20 cellular contexts compared by ENCODE assay signal in the genomic region with DNA sequence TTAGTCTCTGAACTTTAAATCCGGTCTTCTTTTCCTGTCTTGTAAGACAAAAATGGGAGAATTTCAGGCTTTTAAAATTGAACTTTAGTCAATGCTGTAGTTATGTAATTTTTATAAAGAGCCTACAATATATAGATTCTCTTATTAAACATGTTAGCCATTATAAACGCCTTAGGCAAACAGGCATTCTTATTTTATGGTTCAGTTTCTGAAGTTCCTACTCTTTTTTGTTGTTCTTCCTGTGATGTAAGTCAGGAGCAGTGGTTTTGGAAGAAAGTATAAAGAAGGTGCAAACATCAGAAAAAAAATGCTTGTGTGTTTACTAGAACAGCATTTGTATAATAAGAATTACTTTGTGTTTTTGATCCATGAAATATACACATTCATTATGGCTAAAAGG. TPM values are rescaled to one million over a fixed set of nuclear protein-coding genes. Genes with fewer than 3 reads are reported as not detected.
"Had no signal": no experiment of that assay in that cellular context is flagged by ENCODE, and none has a peak within 500 bp of the region (broad histone marks: within the 10 kb centered on the region; RNA-seq: fewer than 3 reads in every experiment).

No MANE protein-coding gene starts in this region.

- H3K27ac Mint-ChIP-seq: activated CD4-positive, alpha-beta T cell treated with anti-CD3 and anti-CD28 coated beads, Interleukin-2, amount 10 ng/mL, durations not matched to agents 24 days and 14 days; activated CD8-positive, alpha-beta T cell treated with anti-CD3 and anti-CD28 coated beads for 36 hours; activated naive CD4-positive, alpha-beta T cell treated with anti-CD3 and anti-CD28 coated beads for 36 hours; activated T-cell treated with anti-CD3 and anti-CD28 coated beads, Interleukin-2, amount 50 U/mL, for 24 hours; activated T-helper 2 cell treated with anti-CD3 and anti-CD28 coated beads, Interferon-gamma antibody, Interleukin-2, Interleukin-4, amounts not matched to agents 10 μg/mL and 5 μg/mL and 100 μg/mL, durations not matched to agents 14 hours and 24 hours and 36 hours; brain; naive thymus-derived CD8-positive, alpha-beta T cell; stimulated activated naive B cell treated with anti-CD40 and anti-IgM and Interleukin-4, amounts not matched to agents 10 μg/mL and 1 μg/mL and 100 μg/mL, for 72 hours; T-helper 1 cell treated with Interleukin-12 subunit alpha and Interleukin-12 subunit beta and Interleukin-4 antibody, amounts not matched to agents 30 μg/mL and 1 μg/mL, for 36 hours had no signal

- H3K4me1 Mint-ChIP-seq: activated CD4-positive, alpha-beta T cell treated with anti-CD3 and anti-CD28 coated beads, Interleukin-2, amount 10 ng/mL, durations not matched to agents 24 days and 14 days; brain; naive thymus-derived CD8-positive, alpha-beta T cell; stimulated activated naive B cell treated with anti-CD40 and anti-IgM and Interleukin-4, amounts not matched to agents 10 μg/mL and 1 μg/mL and 100 μg/mL, for 72 hours had no signal

- H3K27ac ChIP-seq: coronary artery, gastroesophageal sphincter, heart left ventricle, neutrophil, spleen, thoracic aorta, upper lobe of right lung had no signal

- H3K4me3 Mint-ChIP-seq: activated CD4-positive, alpha-beta T cell treated with anti-CD3 and anti-CD28 coated beads, Interleukin-2, amount 10 ng/mL, durations not matched to agents 24 days and 14 days; activated CD8-positive, alpha-beta T cell treated with anti-CD3 and anti-CD28 coated beads for 36 hours; activated naive CD4-positive, alpha-beta T cell treated with anti-CD3 and anti-CD28 coated beads for 36 hours; activated T-cell treated with anti-CD3 and anti-CD28 coated beads, Interleukin-2, amount 50 U/mL, for 24 hours; brain; naive thymus-derived CD8-positive, alpha-beta T cell; stimulated activated naive B cell treated with anti-CD40 and anti-IgM and Interleukin-4, amounts not matched to agents 10 μg/mL and 1 μg/mL and 100 μg/mL, for 72 hours; T-helper 1 cell treated with Interleukin-12 subunit alpha and Interleukin-12 subunit beta and Interleukin-4 antibody, amounts not matched to agents 30 μg/mL and 1 μg/mL, for 36 hours had no signal

- H3K36me3 Mint-ChIP-seq: stimulated activated naive B cell treated with anti-CD40 and anti-IgM and Interleukin-4, amounts not matched to agents 10 μg/mL and 1 μg/mL and 100 μg/mL, for 72 hours had no signal

- H3K27me3 Mint-ChIP-seq: activated CD4-positive, alpha-beta T cell treated with anti-CD3 and anti-CD28 coated beads, Interleukin-2, amount 10 ng/mL, durations not matched to agents 24 days and 14 days; activated T-cell treated with anti-CD3 and anti-CD28 coated beads, Interleukin-2, amount 50 U/mL, for 24 hours; brain; stimulated activated naive B cell treated with anti-CD40 and anti-IgM and Interleukin-4, amounts not matched to agents 10 μg/mL and 1 μg/mL and 100 μg/mL, for 72 hours had no signal

- H3K9me3 Mint-ChIP-seq: activated CD4-positive, alpha-beta T cell treated with anti-CD3 and anti-CD28 coated beads, Interleukin-2, amount 10 ng/mL, durations not matched to agents 24 days and 14 days; activated T-helper 2 cell treated with anti-CD3 and anti-CD28 coated beads, Interferon-gamma antibody, Interleukin-2, Interleukin-4, amounts not matched to agents 10 μg/mL and 5 μg/mL and 100 μg/mL, durations not matched to agents 14 hours and 24 hours and 36 hours; T-helper 1 cell treated with Interleukin-12 subunit alpha and Interleukin-12 subunit beta and Interleukin-4 antibody, amounts not matched to agents 30 μg/mL and 1 μg/mL, for 36 hours had no signal

- ATAC-seq: activated CD8-positive, alpha-beta T cell treated with anti-CD3 and anti-CD28 coated beads for 36 hours; esophagus mucosa; gastroesophageal sphincter; heart left ventricle; naive thymus-derived CD8-positive, alpha-beta T cell; stimulated activated naive B cell treated with anti-CD40 and anti-IgM and Interleukin-4, amounts not matched to agents 10 μg/mL and 1 μg/mL and 100 μg/mL, for 72 hours; upper lobe of right lung had no signal

- DNase-seq: activated CD4-positive, alpha-beta T cell treated with anti-CD3 and anti-CD28 coated beads, Interleukin-2, amount 10 ng/mL, durations not matched to agents 24 days and 14 days; activated CD8-positive, alpha-beta T cell treated with anti-CD3 and anti-CD28 coated beads for 36 hours; activated naive CD4-positive, alpha-beta T cell treated with anti-CD3 and anti-CD28 coated beads for 36 hours; activated T-cell treated with anti-CD3 and anti-CD28 coated beads, Interleukin-2, amount 50 U/mL, for 24 hours; anterior cingulate cortex; heart left ventricle; mesendoderm; naive thymus-derived CD8-positive, alpha-beta T cell; retina; spleen; stimulated activated naive B cell treated with anti-CD40 and anti-IgM and Interleukin-4, amounts not matched to agents 10 μg/mL and 1 μg/mL and 100 μg/mL, for 72 hours; upper lobe of right lung had no signal

RNA-seq across cellular contexts. Expression of a gene that starts 41.6 kb away (rescaled TPM):
- total RNA-seq: activated CD4-positive, alpha-beta T cell treated with anti-CD3 and anti-CD28 coated beads, Interleukin-2, amount 10 ng/mL, durations not matched to agents 24 days and 14 days; activated CD8-positive, alpha-beta T cell treated with anti-CD3 and anti-CD28 coated beads for 36 hours; activated naive CD4-positive, alpha-beta T cell treated with anti-CD3 and anti-CD28 coated beads for 36 hours; naive thymus-derived CD8-positive, alpha-beta T cell had no signal
